ENCODE assay signal across 1 cellular context in the genomic region with DNA sequence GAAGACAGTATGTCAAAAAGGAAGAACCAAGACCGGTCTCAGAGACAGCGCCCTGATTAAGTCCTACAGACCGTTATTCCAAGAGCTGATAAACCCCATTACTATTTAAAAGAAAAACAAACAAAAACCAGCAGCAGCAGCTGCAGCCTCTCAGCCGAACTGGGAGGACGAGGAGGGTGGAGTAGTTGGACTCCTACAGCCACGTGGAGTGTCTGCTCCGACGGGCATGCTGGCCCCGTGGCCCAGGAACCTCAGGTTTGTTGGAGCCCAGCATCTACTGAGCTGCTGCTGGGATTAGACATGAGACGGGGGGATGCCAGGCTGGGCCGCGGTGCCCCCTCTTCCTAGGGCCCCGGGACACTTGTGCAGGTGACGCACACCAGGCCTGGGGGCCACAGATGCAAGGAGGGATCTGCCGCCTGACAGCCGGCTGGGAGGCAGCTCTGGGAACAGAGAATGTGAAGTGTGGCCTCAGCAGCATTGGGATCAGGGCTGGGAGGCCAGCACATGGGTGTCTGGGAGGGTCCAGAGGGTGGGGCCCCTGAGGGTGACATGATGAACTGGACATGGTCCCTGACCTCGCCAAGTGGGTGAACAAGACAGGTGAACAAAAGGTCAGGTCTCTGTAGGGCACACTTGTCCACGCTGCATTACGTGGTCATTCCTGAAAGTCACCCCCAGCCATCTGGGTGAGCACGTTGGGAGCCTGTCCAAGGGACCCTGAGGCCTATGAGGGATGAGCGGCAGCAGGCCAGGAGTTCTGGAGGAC.
TF ChIP-seq lines count a peak whose summit lies in the region.

No MANE protein-coding gene starts in this region.

TF ChIP-seq in HepG2, 621 proteins besides CTCF, POLR2A, EP300 and RAD21 (continued from another document and continues in another):
- TF ChIP-seq, protein P1, sequence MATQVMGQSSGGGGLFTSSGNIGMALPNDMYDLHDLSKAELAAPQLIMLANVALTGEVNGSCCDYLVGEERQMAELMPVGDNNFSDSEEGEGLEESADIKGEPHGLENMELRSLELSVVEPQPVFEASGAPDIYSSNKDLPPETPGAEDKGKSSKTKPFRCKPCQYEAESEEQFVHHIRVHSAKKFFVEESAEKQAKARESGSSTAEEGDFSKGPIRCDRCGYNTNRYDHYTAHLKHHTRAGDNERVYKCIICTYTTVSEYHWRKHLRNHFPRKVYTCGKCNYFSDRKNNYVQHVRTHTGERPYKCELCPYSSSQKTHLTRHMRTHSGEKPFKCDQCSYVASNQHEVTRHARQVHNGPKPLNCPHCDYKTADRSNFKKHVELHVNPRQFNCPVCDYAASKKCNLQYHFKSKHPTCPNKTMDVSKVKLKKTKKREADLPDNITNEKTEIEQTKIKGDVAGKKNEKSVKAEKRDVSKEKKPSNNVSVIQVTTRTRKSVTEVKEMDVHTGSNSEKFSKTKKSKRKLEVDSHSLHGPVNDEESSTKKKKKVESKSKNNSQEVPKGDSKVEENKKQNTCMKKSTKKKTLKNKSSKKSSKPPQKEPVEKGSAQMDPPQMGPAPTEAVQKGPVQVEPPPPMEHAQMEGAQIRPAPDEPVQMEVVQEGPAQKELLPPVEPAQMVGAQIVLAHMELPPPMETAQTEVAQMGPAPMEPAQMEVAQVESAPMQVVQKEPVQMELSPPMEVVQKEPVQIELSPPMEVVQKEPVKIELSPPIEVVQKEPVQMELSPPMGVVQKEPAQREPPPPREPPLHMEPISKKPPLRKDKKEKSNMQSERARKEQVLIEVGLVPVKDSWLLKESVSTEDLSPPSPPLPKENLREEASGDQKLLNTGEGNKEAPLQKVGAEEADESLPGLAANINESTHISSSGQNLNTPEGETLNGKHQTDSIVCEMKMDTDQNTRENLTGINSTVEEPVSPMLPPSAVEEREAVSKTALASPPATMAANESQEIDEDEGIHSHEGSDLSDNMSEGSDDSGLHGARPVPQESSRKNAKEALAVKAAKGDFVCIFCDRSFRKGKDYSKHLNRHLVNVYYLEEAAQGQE (IDR thresholded peaks at IDR 0.05; ENCODE audit: borderline replicate concordance in 1 of 2, low read depth in 1 of 2, low read length in 2 of 2) = no peak
- TF ChIP-seq, protein P2, sequence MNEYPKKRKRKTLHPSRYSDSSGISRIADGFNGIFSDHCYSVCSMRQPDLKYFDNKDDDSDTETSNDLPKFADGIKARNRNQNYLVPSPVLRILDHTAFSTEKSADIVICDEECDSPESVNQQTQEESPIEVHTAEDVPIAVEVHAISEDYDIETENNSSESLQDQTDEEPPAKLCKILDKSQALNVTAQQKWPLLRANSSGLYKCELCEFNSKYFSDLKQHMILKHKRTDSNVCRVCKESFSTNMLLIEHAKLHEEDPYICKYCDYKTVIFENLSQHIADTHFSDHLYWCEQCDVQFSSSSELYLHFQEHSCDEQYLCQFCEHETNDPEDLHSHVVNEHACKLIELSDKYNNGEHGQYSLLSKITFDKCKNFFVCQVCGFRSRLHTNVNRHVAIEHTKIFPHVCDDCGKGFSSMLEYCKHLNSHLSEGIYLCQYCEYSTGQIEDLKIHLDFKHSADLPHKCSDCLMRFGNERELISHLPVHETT (CRISPR knock-in tag; conservative IDR thresholded peaks at IDR 0.05) = no peak
- TF ChIP-seq U2AF2 (IDR thresholded peaks at IDR 0.05; ENCODE audit: low read depth, low read length) (no peak), ZNF678 (CRISPR knock-in tag; IDR thresholded peaks at IDR 0.05) (0 out of 2 replicates have a peak, but pooled peaks have one; percentile 32), ZNF629 (CRISPR knock-in tag; conservative IDR thresholded peaks at IDR 0.05) (no peak), ZNF451 (CRISPR knock-in tag; IDR thresholded peaks at IDR 0.05) (no peak), JDP2 (CRISPR knock-in tag; IDR thresholded peaks at IDR 0.05; ENCODE audit: borderline replicate concordance) (no peak), EEA1 (CRISPR knock-in tag; IDR thresholded peaks at IDR 0.05; ENCODE audit: borderline replicate concordance) (no peak), RAD51 (IDR thresholded peaks at IDR 0.05; ENCODE audit: borderline replicate concordance) (no peak), TEAD2 (CRISPR knock-in tag; IDR thresholded peaks at IDR 0.05) (no peak), SAP130 (CRISPR knock-in tag; IDR thresholded peaks at IDR 0.05; ENCODE audit: low read depth) (no peak), ZNF326 (CRISPR knock-in tag; IDR thresholded peaks at IDR 0.05; ENCODE audit: borderline replicate concordance) (no peak), ZNF562 (CRISPR knock-in tag; IDR thresholded peaks at IDR 0.05; ENCODE audit: borderline replicate concordance) (no peak), ZNF12 (CRISPR knock-in tag; IDR thresholded peaks at IDR 0.05) (no peak), ZFAT (CRISPR knock-in tag; conservative IDR thresholded peaks at IDR 0.05) (no peak), CEBPB (IDR thresholded peaks at IDR 0.05; ENCODE audit: borderline replicate concordance, low read depth, low read length) (no peak), GATA4 (IDR thresholded peaks at IDR 0.05; ENCODE audit: borderline replicate concordance, low read depth) (no peak), NR1H2 (CRISPR knock-in tag; IDR thresholded peaks at IDR 0.05; ENCODE audit: borderline replicate concordance, low read depth) (no peak), KDM6A (CRISPR knock-in tag; IDR thresholded peaks at IDR 0.05; ENCODE audit: low read depth) (no peak), RORA (CRISPR knock-in tag; IDR thresholded peaks at IDR 0.05) (no peak), HNRNPL (IDR thresholded peaks at IDR 0.05; ENCODE audit: low read depth, low read length) (no peak), ZNF180 (CRISPR knock-in tag; IDR thresholded peaks at IDR 0.05; ENCODE audit: borderline replicate concordance, low read depth) (no peak), REXO4 (CRISPR knock-in tag; IDR thresholded peaks at IDR 0.05; ENCODE audit: borderline replicate concordance) (0 out of 2 replicates have a peak, but pooled peaks have one; percentile 40), KLF11 (CRISPR knock-in tag; IDR thresholded peaks at IDR 0.05) (no peak), ZNF33A (CRISPR knock-in tag; IDR thresholded peaks at IDR 0.05; ENCODE audit: borderline replicate concordance) (no peak), KLF9 (CRISPR knock-in tag; IDR thresholded peaks at IDR 0.05; ENCODE audit: low read depth) (no peak), ZIK1 (CRISPR knock-in tag; IDR thresholded peaks at IDR 0.05; ENCODE audit: borderline replicate concordance, low read depth) (no peak), NPAS2 (CRISPR knock-in tag; IDR thresholded peaks at IDR 0.05; ENCODE audit: borderline replicate concordance) (no peak), NFE2L1 (CRISPR knock-in tag; IDR thresholded peaks at IDR 0.05; ENCODE audit: borderline replicate concordance) (no peak), RXRA (CRISPR knock-in tag; IDR thresholded peaks at IDR 0.05) (peak; percentile 30)
- TF ChIP-seq, protein P3, sequence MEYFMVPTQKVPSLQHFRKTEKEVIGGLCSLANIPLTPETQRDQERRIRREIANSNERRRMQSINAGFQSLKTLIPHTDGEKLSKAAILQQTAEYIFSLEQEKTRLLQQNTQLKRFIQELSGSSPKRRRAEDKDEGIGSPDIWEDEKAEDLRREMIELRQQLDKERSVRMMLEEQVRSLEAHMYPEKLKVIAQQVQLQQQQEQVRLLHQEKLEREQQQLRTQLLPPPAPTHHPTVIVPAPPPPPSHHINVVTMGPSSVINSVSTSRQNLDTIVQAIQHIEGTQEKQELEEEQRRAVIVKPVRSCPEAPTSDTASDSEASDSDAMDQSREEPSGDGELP (IDR thresholded peaks at IDR 0.05; ENCODE audit: borderline replicate concordance, low read depth) = no peak
- TF ChIP-seq, protein P4, sequence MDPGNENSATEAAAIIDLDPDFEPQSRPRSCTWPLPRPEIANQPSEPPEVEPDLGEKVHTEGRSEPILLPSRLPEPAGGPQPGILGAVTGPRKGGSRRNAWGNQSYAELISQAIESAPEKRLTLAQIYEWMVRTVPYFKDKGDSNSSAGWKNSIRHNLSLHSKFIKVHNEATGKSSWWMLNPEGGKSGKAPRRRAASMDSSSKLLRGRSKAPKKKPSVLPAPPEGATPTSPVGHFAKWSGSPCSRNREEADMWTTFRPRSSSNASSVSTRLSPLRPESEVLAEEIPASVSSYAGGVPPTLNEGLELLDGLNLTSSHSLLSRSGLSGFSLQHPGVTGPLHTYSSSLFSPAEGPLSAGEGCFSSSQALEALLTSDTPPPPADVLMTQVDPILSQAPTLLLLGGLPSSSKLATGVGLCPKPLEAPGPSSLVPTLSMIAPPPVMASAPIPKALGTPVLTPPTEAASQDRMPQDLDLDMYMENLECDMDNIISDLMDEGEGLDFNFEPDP (CRISPR knock-in tag; conservative IDR thresholded peaks at IDR 0.05) = no peak
- TF ChIP-seq, protein P5, sequence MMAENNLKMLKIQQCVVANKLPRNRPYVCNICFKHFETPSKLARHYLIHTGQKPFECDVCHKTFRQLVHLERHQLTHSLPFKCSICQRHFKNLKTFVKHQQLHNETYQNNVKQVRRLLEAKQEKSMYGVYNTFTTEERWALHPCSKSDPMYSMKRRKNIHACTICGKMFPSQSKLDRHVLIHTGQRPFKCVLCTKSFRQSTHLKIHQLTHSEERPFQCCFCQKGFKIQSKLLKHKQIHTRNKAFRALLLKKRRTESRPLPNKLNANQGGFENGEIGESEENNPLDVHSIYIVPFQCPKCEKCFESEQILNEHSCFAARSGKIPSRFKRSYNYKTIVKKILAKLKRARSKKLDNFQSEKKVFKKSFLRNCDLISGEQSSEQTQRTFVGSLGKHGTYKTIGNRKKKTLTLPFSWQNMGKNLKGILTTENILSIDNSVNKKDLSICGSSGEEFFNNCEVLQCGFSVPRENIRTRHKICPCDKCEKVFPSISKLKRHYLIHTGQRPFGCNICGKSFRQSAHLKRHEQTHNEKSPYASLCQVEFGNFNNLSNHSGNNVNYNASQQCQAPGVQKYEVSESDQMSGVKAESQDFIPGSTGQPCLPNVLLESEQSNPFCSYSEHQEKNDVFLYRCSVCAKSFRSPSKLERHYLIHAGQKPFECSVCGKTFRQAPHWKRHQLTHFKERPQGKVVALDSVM (CRISPR knock-in tag; IDR thresholded peaks at IDR 0.05) = no peak
- TF ChIP-seq, protein P6, sequence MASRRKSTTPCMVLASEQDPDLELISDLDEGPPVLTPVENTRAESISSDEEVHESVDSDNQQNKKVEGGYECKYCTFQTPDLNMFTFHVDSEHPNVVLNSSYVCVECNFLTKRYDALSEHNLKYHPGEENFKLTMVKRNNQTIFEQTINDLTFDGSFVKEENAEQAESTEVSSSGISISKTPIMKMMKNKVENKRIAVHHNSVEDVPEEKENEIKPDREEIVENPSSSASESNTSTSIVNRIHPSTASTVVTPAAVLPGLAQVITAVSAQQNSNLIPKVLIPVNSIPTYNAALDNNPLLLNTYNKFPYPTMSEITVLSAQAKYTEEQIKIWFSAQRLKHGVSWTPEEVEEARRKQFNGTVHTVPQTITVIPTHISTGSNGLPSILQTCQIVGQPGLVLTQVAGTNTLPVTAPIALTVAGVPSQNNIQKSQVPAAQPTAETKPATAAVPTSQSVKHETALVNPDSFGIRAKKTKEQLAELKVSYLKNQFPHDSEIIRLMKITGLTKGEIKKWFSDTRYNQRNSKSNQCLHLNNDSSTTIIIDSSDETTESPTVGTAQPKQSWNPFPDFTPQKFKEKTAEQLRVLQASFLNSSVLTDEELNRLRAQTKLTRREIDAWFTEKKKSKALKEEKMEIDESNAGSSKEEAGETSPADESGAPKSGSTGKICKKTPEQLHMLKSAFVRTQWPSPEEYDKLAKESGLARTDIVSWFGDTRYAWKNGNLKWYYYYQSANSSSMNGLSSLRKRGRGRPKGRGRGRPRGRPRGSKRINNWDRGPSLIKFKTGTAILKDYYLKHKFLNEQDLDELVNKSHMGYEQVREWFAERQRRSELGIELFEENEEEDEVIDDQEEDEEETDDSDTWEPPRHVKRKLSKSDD (CRISPR knock-in tag; IDR thresholded peaks at IDR 0.05; ENCODE audit: low read depth) = no peak; the same call in 1 of the 2 replicates
- TF ChIP-seq, protein P7, sequence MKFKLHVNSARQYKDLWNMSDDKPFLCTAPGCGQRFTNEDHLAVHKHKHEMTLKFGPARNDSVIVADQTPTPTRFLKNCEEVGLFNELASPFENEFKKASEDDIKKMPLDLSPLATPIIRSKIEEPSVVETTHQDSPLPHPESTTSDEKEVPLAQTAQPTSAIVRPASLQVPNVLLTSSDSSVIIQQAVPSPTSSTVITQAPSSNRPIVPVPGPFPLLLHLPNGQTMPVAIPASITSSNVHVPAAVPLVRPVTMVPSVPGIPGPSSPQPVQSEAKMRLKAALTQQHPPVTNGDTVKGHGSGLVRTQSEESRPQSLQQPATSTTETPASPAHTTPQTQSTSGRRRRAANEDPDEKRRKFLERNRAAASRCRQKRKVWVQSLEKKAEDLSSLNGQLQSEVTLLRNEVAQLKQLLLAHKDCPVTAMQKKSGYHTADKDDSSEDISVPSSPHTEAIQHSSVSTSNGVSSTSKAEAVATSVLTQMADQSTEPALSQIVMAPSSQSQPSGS (CRISPR knock-in tag; IDR thresholded peaks at IDR 0.05) = no peak
- TF ChIP-seq, protein P8, sequence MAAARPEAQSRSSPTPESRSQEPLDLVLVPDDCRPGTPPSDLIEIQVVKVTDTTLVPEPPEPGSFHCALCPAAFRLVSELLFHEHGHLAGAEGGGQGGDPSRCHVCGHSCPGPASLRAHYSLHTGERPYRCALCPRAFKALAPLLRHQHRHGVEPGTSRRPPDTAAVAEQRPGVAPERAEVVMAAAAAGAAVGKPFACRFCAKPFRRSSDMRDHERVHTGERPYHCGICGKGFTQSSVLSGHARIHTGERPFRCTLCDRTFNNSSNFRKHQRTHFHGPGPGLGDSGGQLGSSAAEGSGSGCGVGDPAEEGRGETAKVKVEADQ (CRISPR knock-in tag; IDR thresholded peaks at IDR 0.05; ENCODE audit: borderline replicate concordance) = no peak
- TF ChIP-seq, protein P9, sequence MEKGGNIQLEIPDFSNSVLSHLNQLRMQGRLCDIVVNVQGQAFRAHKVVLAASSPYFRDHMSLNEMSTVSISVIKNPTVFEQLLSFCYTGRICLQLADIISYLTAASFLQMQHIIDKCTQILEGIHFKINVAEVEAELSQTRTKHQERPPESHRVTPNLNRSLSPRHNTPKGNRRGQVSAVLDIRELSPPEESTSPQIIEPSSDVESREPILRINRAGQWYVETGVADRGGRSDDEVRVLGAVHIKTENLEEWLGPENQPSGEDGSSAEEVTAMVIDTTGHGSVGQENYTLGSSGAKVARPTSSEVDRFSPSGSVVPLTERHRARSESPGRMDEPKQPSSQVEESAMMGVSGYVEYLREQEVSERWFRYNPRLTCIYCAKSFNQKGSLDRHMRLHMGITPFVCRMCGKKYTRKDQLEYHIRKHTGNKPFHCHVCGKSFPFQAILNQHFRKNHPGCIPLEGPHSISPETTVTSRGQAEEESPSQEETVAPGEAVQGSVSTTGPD (CRISPR knock-in tag; IDR thresholded peaks at IDR 0.05) = no peak
- TF ChIP-seq, protein P10, sequence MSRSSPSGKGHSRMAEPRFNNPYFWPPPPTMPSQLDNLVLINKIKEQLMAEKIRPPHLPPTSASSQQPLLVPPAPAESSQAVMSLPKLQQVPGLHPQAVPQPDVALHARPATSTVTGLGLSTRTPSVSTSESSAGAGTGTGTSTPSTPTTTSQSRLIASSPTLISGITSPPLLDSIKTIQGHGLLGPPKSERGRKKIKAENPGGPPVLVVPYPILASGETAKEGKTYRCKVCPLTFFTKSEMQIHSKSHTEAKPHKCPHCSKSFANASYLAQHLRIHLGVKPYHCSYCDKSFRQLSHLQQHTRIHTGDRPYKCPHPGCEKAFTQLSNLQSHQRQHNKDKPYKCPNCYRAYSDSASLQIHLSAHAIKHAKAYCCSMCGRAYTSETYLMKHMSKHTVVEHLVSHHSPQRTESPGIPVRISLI (CRISPR knock-in tag; IDR thresholded peaks at IDR 0.05; ENCODE audit: borderline replicate concordance) = no peak
- TF ChIP-seq, protein P11, sequence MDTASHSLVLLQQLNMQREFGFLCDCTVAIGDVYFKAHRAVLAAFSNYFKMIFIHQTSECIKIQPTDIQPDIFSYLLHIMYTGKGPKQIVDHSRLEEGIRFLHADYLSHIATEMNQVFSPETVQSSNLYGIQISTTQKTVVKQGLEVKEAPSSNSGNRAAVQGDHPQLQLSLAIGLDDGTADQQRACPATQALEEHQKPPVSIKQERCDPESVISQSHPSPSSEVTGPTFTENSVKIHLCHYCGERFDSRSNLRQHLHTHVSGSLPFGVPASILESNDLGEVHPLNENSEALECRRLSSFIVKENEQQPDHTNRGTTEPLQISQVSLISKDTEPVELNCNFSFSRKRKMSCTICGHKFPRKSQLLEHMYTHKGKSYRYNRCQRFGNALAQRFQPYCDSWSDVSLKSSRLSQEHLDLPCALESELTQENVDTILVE (CRISPR knock-in tag; IDR thresholded peaks at IDR 0.05) = no peak
